ENCODE assay signal across 12 cellular contexts in the genomic region with DNA sequence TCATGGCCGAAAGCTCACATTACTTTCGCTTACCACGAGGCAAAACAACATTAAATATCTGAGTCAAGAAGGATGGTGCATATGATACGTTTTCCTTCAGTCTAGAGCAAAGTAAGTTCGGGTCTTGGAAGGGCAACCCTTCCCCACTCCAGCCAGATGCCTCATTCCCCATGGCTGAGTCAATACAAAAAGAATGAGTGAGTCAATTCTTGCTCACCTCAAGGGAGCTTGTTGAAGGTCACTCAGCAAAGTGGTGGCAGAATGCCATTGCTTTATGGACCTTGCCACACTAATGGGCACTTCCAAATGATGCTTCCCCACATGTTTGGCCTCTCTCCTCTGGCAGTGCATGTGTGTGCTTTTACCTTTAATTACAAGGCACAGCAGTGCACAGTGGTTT.
A peak's percentile ranks its signal among the peaks of the same experiment; 100 is the strongest.
DNase-seq lines count a peak whose midpoint lies in the region; ATAC-seq and TF ChIP-seq lines count a peak whose summit lies in the region.
"Had no signal": no experiment of that assay in that cellular context is flagged by ENCODE, and none has a peak within 500 bp of the region (broad histone marks: within the 10 kb centered on the region; RNA-seq: fewer than 3 reads in every experiment).

No MANE protein-coding gene starts in this region.

- H3K4me1 ChIP-seq in breast epithelium (no peaks in the 10 kb centered on the region), fibroblast of lung (ENCODE audit: control insufficient read depth, extremely low read depth, insufficient read depth, low read length) (no peaks in the 10 kb centered on the region), aorta (ENCODE audit: control insufficient read depth in 1 of 2, insufficient read depth in 2 of 2, low read length in 2 of 2) (no peaks in the 10 kb centered on the region), tibial nerve (no peaks in the 10 kb centered on the region)
- H3K4me1 ChIP-seq: BE2C had no signal

- H3K9ac ChIP-seq in fibroblast of lung (ENCODE audit: insufficient read depth, low read length), result no peak overlapping the region

- H3K4me3 ChIP-seq in breast epithelium, result no peak overlapping the region
- H3K4me3 ChIP-seq in fibroblast of lung (replicated peaks in 1 of 4; ENCODE audit: control extremely low read depth in 1 of 4, insufficient read depth in 1 of 4, low read depth in 3 of 4, low read length in 4 of 4), result no peak overlapping the region
- no peak overlapping the region for H3K4me3 ChIP-seq in aorta (ENCODE audit: low read length in 2 of 2)
- no peak overlapping the region for H3K4me3 ChIP-seq in tibial nerve

- H4K20me1 ChIP-seq in fibroblast of lung (ENCODE audit: control insufficient read depth, extremely low read depth, insufficient read depth, low read length), result no peaks in the 10 kb centered on the region

- H3K27me3 Mint-ChIP-seq in MCF 10A (ENCODE audit: insufficient read depth, unreplicated experiment), result no peaks in the 10 kb centered on the region

- peak; percentile 22 for ATAC-seq in aorta (ENCODE audit: low FRiP score)
- ATAC-seq: stimulated activated effector memory CD8-positive, alpha-beta T cell treated with anti-CD3 and anti-CD28 coated beads, Interleukin-12 subunit alpha, Interleukin-12 subunit beta, amount 100 ng/mL, for 72 hours had no signal

- H3K9me3 ChIP-seq in breast epithelium, result no peaks in the 10 kb centered on the region
- H3K9me3 ChIP-seq in fibroblast of lung (ENCODE audit: control insufficient read depth, insufficient read depth, low read depth, low read length), result no peaks in the 10 kb centered on the region
- peaks cover 2% of the 10 kb centered on the region for H3K9me3 ChIP-seq in aorta (ENCODE audit: control insufficient read depth, low read length)
- no peaks in the 10 kb centered on the region for H3K9me3 ChIP-seq in tibial nerve
- H3K9me3 ChIP-seq: BE2C had no signal

- H3K9me3 Mint-ChIP-seq in MCF 10A (ENCODE audit: unreplicated experiment), result peaks cover 8% of the 10 kb centered on the region

- no peaks in the 10 kb centered on the region for H3K79me2 ChIP-seq in fibroblast of lung (ENCODE audit: control insufficient read depth, insufficient read depth, low read length)

- no TSS peak for BruUV-seq in MCF 10A (replicated peaks; lab: Mats Ljungman, UMichigan)

- H3K27ac ChIP-seq in breast epithelium (no peak overlapping the region), fibroblast of lung (ENCODE audit: insufficient read depth, low read length) (no peak overlapping the region), aorta (ENCODE audit: low read depth in 1 of 2, low read length in 2 of 2) (no peak overlapping the region), tibial nerve (no peak overlapping the region)

- no peaks in the 10 kb centered on the region for H3K27me3 ChIP-seq in breast epithelium
- H3K27me3 ChIP-seq in fibroblast of lung (ENCODE audit: control insufficient read depth, insufficient read depth, low read length), result no peaks in the 10 kb centered on the region
- no peaks in the 10 kb centered on the region for H3K27me3 ChIP-seq in aorta (ENCODE audit: control insufficient read depth in 1 of 2, insufficient read depth in 2 of 2, low read length in 1 of 2)
- no peaks in the 10 kb centered on the region for H3K27me3 ChIP-seq in tibial nerve
- H3K27me3 ChIP-seq: BE2C had no signal

- 64 to 65% methylated on average over 5 of the region's 5 CpGs for WGBS in aorta, 2 donors
- WGBS in tibial nerve, 2 donors, result 73% methylated on average over 5 of the region's 5 CpGs

- POLR2A ChIA-PET in MCF 10A (lab: Yijun Ruan, JAX), result interaction anchor here (0.6 to 1.2 kb wide), 2 partner anchors 9 to 1277 kb away, joined by 3 to 4 read pairs; no protein-coding TSS in a partner anchor

- peaks cover 4% of the 10 kb centered on the region for H3K36me3 Mint-ChIP-seq in MCF 10A (ENCODE audit: insufficient read depth, unreplicated experiment)
- H3K36me3 Mint-ChIP-seq: stimulated activated effector memory CD8-positive, alpha-beta T cell treated with anti-CD3 and anti-CD28 coated beads, Interleukin-12 subunit alpha, Interleukin-12 subunit beta, amount 100 ng/mL, for 72 hours had no signal

- H3K27ac Mint-ChIP-seq in MCF 10A (ENCODE audit: low read depth, unreplicated experiment), result no peak overlapping the region
- H3K27ac Mint-ChIP-seq: stimulated activated effector memory CD8-positive, alpha-beta T cell treated with anti-CD3 and anti-CD28 coated beads, Interleukin-12 subunit alpha, Interleukin-12 subunit beta, amount 100 ng/mL, for 72 hours had no signal

- no peak overlapping the region for H3K4me2 ChIP-seq in fibroblast of lung (ENCODE audit: extremely low read depth, insufficient read depth, low read length)

- no peaks in the 10 kb centered on the region for H3K36me3 ChIP-seq in breast epithelium
- H3K36me3 ChIP-seq in fibroblast of lung (ENCODE audit: control insufficient read depth, insufficient read depth, low read length), result no peaks in the 10 kb centered on the region
- H3K36me3 ChIP-seq in aorta (ENCODE audit: control insufficient read depth in 1 of 2, insufficient read depth in 2 of 2, low read length in 1 of 2), result no peaks in the 10 kb centered on the region
- H3K36me3 ChIP-seq in tibial nerve, result no peaks in the 10 kb centered on the region
- H3K36me3 ChIP-seq: BE2C had no signal

- TF ChIP-seq CTCF in MCF 10A (IDR thresholded peaks at IDR 0.05; ENCODE audit: unreplicated experiment) (no peak), breast epithelium (IDR thresholded peaks at IDR 0.05) (no peak), fibroblast of lung (conservative IDR thresholded peaks at IDR 0.05 in 1 of 2, IDR thresholded peaks at IDR 0.05 in 1 of 2; ENCODE audit: low read depth in 1 of 2, low read length in 2 of 2) (no peak), tibial nerve (IDR thresholded peaks at IDR 0.05) (no peak)

- peaks cover 12% of the 10 kb centered on the region for H3K4me1 Mint-ChIP-seq in MCF 10A (ENCODE audit: insufficient read depth, unreplicated experiment)
- H3K4me1 Mint-ChIP-seq: stimulated activated effector memory CD8-positive, alpha-beta T cell treated with anti-CD3 and anti-CD28 coated beads, Interleukin-12 subunit alpha, Interleukin-12 subunit beta, amount 100 ng/mL, for 72 hours had no signal

- H3K4me3 Mint-ChIP-seq in MCF 10A (ENCODE audit: unreplicated experiment), result no peak overlapping the region
- H3K4me3 Mint-ChIP-seq: stimulated activated effector memory CD8-positive, alpha-beta T cell treated with anti-CD3 and anti-CD28 coated beads, Interleukin-12 subunit alpha, Interleukin-12 subunit beta, amount 100 ng/mL, for 72 hours had no signal

- TF ChIP-seq POLR2A in breast epithelium (IDR thresholded peaks at IDR 0.05) (no peak), tibial nerve (IDR thresholded peaks at IDR 0.05) (no peak)

- DNase-seq in MCF 10A (ENCODE audit: unreplicated experiment) (peak; percentile 95), breast epithelium (ENCODE audit: low spot score in 2 of 2) (no peak), NCI-H69 (lab: John Stamatoyannopoulos, UW) (peak; percentile 98), fibroblast of lung (ENCODE audit: low read depth in 2 of 2) (peak; percentile 69 to 98), aorta (no peak), iPS-NIHi7 (ENCODE audit: extremely low spot score) (no peak), NCI-H524 (lab: John Stamatoyannopoulos, UW) (no peak), tibial nerve (ENCODE audit: low spot score in 2 of 2) (no peak)
- DNase-seq: activated T-cell treated with anti-CD3 and anti-CD28 coated beads, Interleukin-2, amount 50 U/mL, for 1 hour; BE2C; Karpas-422 had no signal

- CTCF ChIA-PET in MCF 10A (lab: Yijun Ruan, JAX), result interaction anchor here (1.7 kb wide), 1 partner anchor 12 kb away, joined by 9 read pairs; no protein-coding TSS in a partner anchor

- TF ChIP-seq EP300 in tibial nerve (IDR thresholded peaks at IDR 0.05), result no peak

- H2AFZ ChIP-seq in fibroblast of lung (ENCODE audit: low read length), result no peak overlapping the region

- intact Hi-C loops in MCF 10A (cut with micrococcal nuclease) (no loop called here), breast epithelium (cut with DNase I; ENCODE audit: low total_unique reads) (no loop called here), aorta (cut with DNase I) (no loop called here)

Comparison
In these comparisons a context has a peak if more than half of its experiments do, and no peak if none do; other contexts are left out.
1. DNase-seq: peak in MCF 10A (single experiment), NCI-H69 (single experiment) and fibroblast of lung (2 of 2); none in breast epithelium (0 of 2), aorta (0 of 2), iPS-NIHi7 (single experiment), NCI-H524 (0 of 2) and tibial nerve (0 of 2).